Comparison of ENCODE assay signal across 9 cellular contexts in genomic region chr6:137389150-137389664, GRCh38.
A peak's percentile ranks its signal among the peaks of the same experiment; 100 is the strongest.
DNase-seq lines count a peak whose midpoint lies in the region; ATAC-seq and TF ChIP-seq lines count a peak whose summit lies in the region.
"Had no signal": no experiment of that assay in that cellular context is flagged by ENCODE, and none has a peak within 500 bp of the region (broad histone marks: within the 10 kb centered on the region; RNA-seq: fewer than 3 reads in every experiment).

No MANE protein-coding gene starts in this region.

- H3K36me3 ChIP-seq in adipocyte (ENCODE audit: control insufficient read depth, insufficient read depth, low read length, severe bottlenecking) (no peaks in the 10 kb centered on the region), uterus (no peaks in the 10 kb centered on the region), WERI-Rb-1 (no peaks in the 10 kb centered on the region)

- H3K27me3 Mint-ChIP-seq in T-helper 2 cell treated with Interferon-gamma antibody and Interleukin-4, amounts not matched to agents 5 μg/mL and 100 μg/mL, for 36 hours (ENCODE audit: low read depth): no peaks in the 10 kb centered on the region

- H3K4me3 ChIP-seq in GM12865 (ENCODE audit: low read depth, low read length): no peak overlapping the region
- no peak overlapping the region for H3K4me3 ChIP-seq in adipocyte (ENCODE audit: low read length)
- H3K4me3 ChIP-seq in uterus: no peak overlapping the region
- no peak overlapping the region for H3K4me3 ChIP-seq in WERI-Rb-1 (ENCODE audit: low read depth, low read length)

- H3K36me3 Mint-ChIP-seq in T-helper 2 cell treated with Interferon-gamma antibody and Interleukin-4, amounts not matched to agents 5 μg/mL and 100 μg/mL, for 36 hours (ENCODE audit: low read depth): peaks cover 14% of the 10 kb centered on the region

- H3K4me1 Mint-ChIP-seq in T-helper 2 cell treated with Interferon-gamma antibody and Interleukin-4, amounts not matched to agents 5 μg/mL and 100 μg/mL, for 36 hours (ENCODE audit: low read depth): peaks cover 34% of the 10 kb centered on the region

- H3K27ac ChIP-seq in uterus (no peak overlapping the region), WERI-Rb-1 (no peak overlapping the region)
- H3K27ac ChIP-seq: epithelial cell of prostate had no signal

- peak; percentile 87 for ATAC-seq in HG03095 (IDR thresholded peaks at IDR 0.05; ENCODE audit: unreplicated experiment)

- DNase-seq in GM12865 (ENCODE audit: low read depth) (peak; percentile 69), adipocyte (ENCODE audit: low read depth) (peak; percentile 2), uterus (no peak), WERI-Rb-1 (no peak), NCI-H2081 (lab: John Stamatoyannopoulos, UW) (no peak)
- DNase-seq in T-helper 2 cell treated with Interferon-gamma antibody and Interleukin-4, amounts not matched to agents 5 μg/mL and 100 μg/mL, for 36 hours (ENCODE audit: low spot score): peak; percentile 82
- peak; percentile 63 for DNase-seq in stimulated activated CD4-positive, alpha-beta T cell treated with anti-CD3 and anti-CD28 coated beads, Interleukin-4, amount 100 ng/mL, for 1 hour

- H3K27ac Mint-ChIP-seq in T-helper 2 cell treated with Interferon-gamma antibody and Interleukin-4, amounts not matched to agents 5 μg/mL and 100 μg/mL, for 36 hours: peak overlapping the region; percentile 83

- intact Hi-C loops in uterus (cut with DNase I; ENCODE audit: low total_unique reads): no loop called here

- no peaks in the 10 kb centered on the region for H3K9me3 ChIP-seq in adipocyte (ENCODE audit: control insufficient read depth, low read length)
- H3K9me3 ChIP-seq in uterus: no peaks in the 10 kb centered on the region
- no peaks in the 10 kb centered on the region for H3K9me3 ChIP-seq in WERI-Rb-1 (ENCODE audit: severe bottlenecking)

- no peak for TF ChIP-seq POLR2A in uterus (IDR thresholded peaks at IDR 0.05)

- H3K9me3 Mint-ChIP-seq in T-helper 2 cell treated with Interferon-gamma antibody and Interleukin-4, amounts not matched to agents 5 μg/mL and 100 μg/mL, for 36 hours: peaks cover 20% of the 10 kb centered on the region

- no peaks in the 10 kb centered on the region for H3K4me1 ChIP-seq in adipocyte (ENCODE audit: control insufficient read depth, insufficient read depth, low read length)
- no peaks in the 10 kb centered on the region for H3K4me1 ChIP-seq in uterus

- peak overlapping the region; percentile 74 for H3K4me3 Mint-ChIP-seq in T-helper 2 cell treated with Interferon-gamma antibody and Interleukin-4, amounts not matched to agents 5 μg/mL and 100 μg/mL, for 36 hours

- TF ChIP-seq CTCF in GM12865 (IDR thresholded peaks at IDR 0.05; ENCODE audit: insufficient read depth, low read depth, low read length, missing control alignments) (no peak), uterus (IDR thresholded peaks at IDR 0.05) (no peak), WERI-Rb-1 (IDR thresholded peaks at IDR 0.05; ENCODE audit: low read depth, low read length) (no peak)

- H3K9ac ChIP-seq in adipocyte (ENCODE audit: low read length): no peak overlapping the region

- H3K27me3 ChIP-seq in adipocyte (replicated peaks; ENCODE audit: control insufficient read depth, insufficient read depth, low read length) (no peaks in the 10 kb centered on the region), uterus (no peaks in the 10 kb centered on the region), WERI-Rb-1 (ENCODE audit: insufficient read depth, low read depth, severe bottlenecking) (no peaks in the 10 kb centered on the region)

Comparison
In these comparisons a context has a peak if more than half of its experiments do, and no peak if none do; other contexts are left out.
1. DNase-seq: peak in GM12865 (single experiment), T-helper 2 cell treated with Interferon-gamma antibody and Interleukin-4, amounts not matched to agents 5 μg/mL and 100 μg/mL, for 36 hours (single experiment), adipocyte (single experiment) and stimulated activated CD4-positive, alpha-beta T cell treated with anti-CD3 and anti-CD28 coated beads, Interleukin-4, amount 100 ng/mL, for 1 hour (single experiment); none in uterus (0 of 2), WERI-Rb-1 (single experiment) and NCI-H2081 (0 of 2).